ENCODE assay signal across 22 cellular contexts in genomic region chr1:98792123-98792522, GRCh38.
DNase-seq lines count a peak whose midpoint lies in the region; TF ChIP-seq lines count a peak whose summit lies in the region.
"Had no signal": no experiment of that assay in that cellular context is flagged by ENCODE, and none has a peak within 500 bp of the region (broad histone marks: within the 10 kb centered on the region; RNA-seq: fewer than 3 reads in every experiment).

No MANE protein-coding gene starts in this region.

- intact Hi-C loops in CD4-positive, alpha-beta memory T cell (cut with micrococcal nuclease): loop anchor here (5.0 kb wide), 1 partner anchor 895 kb away; no protein-coding TSS in a partner anchor
- intact Hi-C loops in esophagus squamous epithelium (cut with DNase I): no loop called here

- TF ChIP-seq CTCF in endodermal cell (conservative IDR thresholded peaks at IDR 0.05) (peak; percentile 25), esophagus squamous epithelium (IDR thresholded peaks at IDR 0.05) (no peak)

- H3K4me1 Mint-ChIP-seq in endodermal cell: peaks cover 9% of the 10 kb centered on the region
- H3K4me1 Mint-ChIP-seq in CD4-positive, alpha-beta memory T cell: peaks cover 11 to 20% (median 12%) of the 10 kb centered on the region in 4 donors

- no peaks in the 10 kb centered on the region for H3K79me1 ChIP-seq in neuronal stem cell (ENCODE audit: low read depth, low read length)

- H3K23ac ChIP-seq in neuronal stem cell (ENCODE audit: low read depth, low read length, poor library complexity): no peak overlapping the region

- peak; percentile 14 for DNase-seq in DMS 273 (lab: John Stamatoyannopoulos, UW; ENCODE audit: unreplicated experiment)
- DNase-seq in DMS 273 treated with DMSO at 0.1 percent for 48 hours (lab: John Stamatoyannopoulos, UW): no peak
- DNase-seq in SJCRH30: peak; percentile 9 to 35
- peak; percentile 50 for DNase-seq in endodermal cell
- DNase-seq in neuronal stem cell (ENCODE audit: low spot score): no peak
- DNase-seq in ureter (ENCODE audit: low spot score): no peak
- DNase-seq in CD4-positive, alpha-beta memory T cell: no peak
- DNase-seq in esophagus squamous epithelium (lab: John Stamatoyannopoulos, UW): no peak
- DNase-seq: activated CD4-positive, alpha-beta T cell treated with anti-CD3 and anti-CD28 coated beads for 36 hours; activated CD8-positive, alpha-beta memory T cell treated with anti-CD3 and anti-CD28 coated beads, Interleukin-2, amount 50 U/mL, for 48 hours; activated naive CD4-positive, alpha-beta T cell treated with anti-CD3 and anti-CD28 coated beads for 36 hours; CD8-positive, alpha-beta T cell; effector memory CD8-positive, alpha-beta T cell; Kasumi-1; left ventricle myocardium inferior; naive thymus-derived CD8-positive, alpha-beta T cell; NCI-H1436; NCI-H345; Right ventricle myocardium superior; stimulated activated naive CD8-positive, alpha-beta T cell treated with anti-CD3 and anti-CD28 coated beads, Interleukin-15, amount 100 ng/mL, for 72 hours; T-helper 2 cell had no signal

- no peak overlapping the region for H2BK12ac ChIP-seq in neuronal stem cell (ENCODE audit: low read length)

- POLR2A ChIA-PET in CD4-positive, alpha-beta memory T cell (lab: Charles Lee; ENCODE audit: partially characterized antibody): no interaction called here

- no peak for TF ChIP-seq POLR2A in esophagus squamous epithelium (IDR thresholded peaks at IDR 0.05)

- H4K8ac ChIP-seq in neuronal stem cell (ENCODE audit: low read depth, low read length): no peak overlapping the region

- no peak overlapping the region for H2BK15ac ChIP-seq in neuronal stem cell (ENCODE audit: low read length)

- no peaks in the 10 kb centered on the region for H3K9me3 ChIP-seq in SJCRH30 (replicated peaks)
- no peaks in the 10 kb centered on the region for H3K9me3 ChIP-seq in endodermal cell (ENCODE audit: control insufficient read depth, low read length)
- H3K9me3 ChIP-seq in neuronal stem cell (replicated peaks in 1 of 2; ENCODE audit: control insufficient read depth in 2 of 2, insufficient read depth in 1 of 2, low read depth in 1 of 2, low read length in 2 of 2): no peaks in the 10 kb centered on the region
- no peaks in the 10 kb centered on the region for H3K9me3 ChIP-seq in CD4-positive, alpha-beta memory T cell (ENCODE audit: control insufficient read depth in 1 of 2, low read length in 2 of 2)
- no peaks in the 10 kb centered on the region for H3K9me3 ChIP-seq in esophagus squamous epithelium

- no peak overlapping the region for H3K27ac Mint-ChIP-seq in endodermal cell
- H3K27ac Mint-ChIP-seq in CD4-positive, alpha-beta memory T cell: peak overlapping the region in 1 of 7 donors; percentile 4
- H3K27ac Mint-ChIP-seq: activated CD4-positive, alpha-beta T cell treated with anti-CD3 and anti-CD28 coated beads for 36 hours; activated naive CD4-positive, alpha-beta T cell treated with anti-CD3 and anti-CD28 coated beads for 36 hours; CD8-positive, alpha-beta T cell; effector memory CD8-positive, alpha-beta T cell had no signal

- H3K9ac ChIP-seq in endodermal cell (ENCODE audit: extremely low read depth, low read length, poor library complexity, severe bottlenecking): no peak overlapping the region
- H3K9ac ChIP-seq in neuronal stem cell (ENCODE audit: low read depth, low read length, poor library complexity): no peak overlapping the region

- H2AFZ ChIP-seq in neuronal stem cell (ENCODE audit: low read length): peak overlapping the region; percentile 46

- no peak overlapping the region for H3K18ac ChIP-seq in neuronal stem cell (ENCODE audit: low read length)

- 46% methylated on average over 1 of the region's 1 CpG; no CpG with 5 or more reads in 1 of the 2 experiments for WGBS in endodermal cell (ENCODE audit: insufficient coverage in 1 of 2, insufficient read length in 1 of 2), 2 experiments
- WGBS in neuronal stem cell (ENCODE audit: extremely low coverage in 2 of 2, insufficient read length in 2 of 2, insufficient replicate concordance in 1 of 2), 2 donors: no CpG with 5 or more reads among the region's 1 CpG
- 8 to 13% methylated on average over 1 of the region's 1 CpG for WGBS in esophagus squamous epithelium, 2 donors

- H2BK5ac ChIP-seq in neuronal stem cell (ENCODE audit: low read length): no peak overlapping the region

- no peak overlapping the region for H2BK120ac ChIP-seq in neuronal stem cell (ENCODE audit: low read depth, low read length)

- no peak overlapping the region for H3K4me2 ChIP-seq in neuronal stem cell (ENCODE audit: insufficient read depth, low read length, poor library complexity, severe bottlenecking)

- peaks cover 7% of the 10 kb centered on the region for H3K9me3 Mint-ChIP-seq in endodermal cell
- peaks cover 0 to under 1% (median 0%) of the 10 kb centered on the region in 8 donors for H3K9me3 Mint-ChIP-seq in CD4-positive, alpha-beta memory T cell
- H3K9me3 Mint-ChIP-seq: activated naive CD4-positive, alpha-beta T cell treated with anti-CD3 and anti-CD28 coated beads for 36 hours; CD8-positive, alpha-beta T cell; effector memory CD8-positive, alpha-beta T cell had no signal

- no peak overlapping the region for H3K4me3 Mint-ChIP-seq in endodermal cell
- H3K4me3 Mint-ChIP-seq in CD4-positive, alpha-beta memory T cell: no peak overlapping the region
- H3K4me3 Mint-ChIP-seq: activated CD4-positive, alpha-beta T cell treated with anti-CD3 and anti-CD28 coated beads for 36 hours; activated naive CD4-positive, alpha-beta T cell treated with anti-CD3 and anti-CD28 coated beads for 36 hours; CD8-positive, alpha-beta T cell; effector memory CD8-positive, alpha-beta T cell; naive thymus-derived CD8-positive, alpha-beta T cell; stimulated activated naive CD8-positive, alpha-beta T cell treated with anti-CD3 and anti-CD28 coated beads, Interleukin-15, amount 100 ng/mL, for 72 hours had no signal

- peaks cover 36% of the 10 kb centered on the region for H3K27me3 Mint-ChIP-seq in endodermal cell (ENCODE audit: insufficient read depth)
- H3K27me3 Mint-ChIP-seq in CD4-positive, alpha-beta memory T cell: no peaks in the 10 kb centered on the region
- H3K27me3 Mint-ChIP-seq: activated CD4-positive, alpha-beta T cell treated with anti-CD3 and anti-CD28 coated beads for 36 hours had no signal

- H4K91ac ChIP-seq in neuronal stem cell (ENCODE audit: low read depth, low read length, poor library complexity): no peak overlapping the region

- CTCF ChIA-PET in CD4-positive, alpha-beta memory T cell (lab: Charles Lee; ENCODE audit: partially characterized antibody): interaction anchor here (0.8 to 3.6 kb wide), 3 partner anchors 390 to 689 kb away, joined by 3 to 40 read pairs (median 22); no protein-coding TSS in a partner anchor

- no peak overlapping the region for H3K27ac ChIP-seq in SJCRH30
- H3K27ac ChIP-seq in endodermal cell (ENCODE audit: low read depth, low read length): no peak overlapping the region
- no peak overlapping the region for H3K27ac ChIP-seq in neuronal stem cell (replicated peaks; ENCODE audit: low read length)
- no peak overlapping the region for H3K27ac ChIP-seq in CD4-positive, alpha-beta memory T cell (ENCODE audit: low read depth, low read length)
- no peak overlapping the region for H3K27ac ChIP-seq in esophagus squamous epithelium
- H3K27ac ChIP-seq: 22Rv1, left ventricle myocardium inferior had no signal

- H3K4me1 ChIP-seq in SJCRH30 (0 out of 2 replicates have a peak, but pooled peaks cover 3% of the 10 kb centered on the region), endodermal cell (ENCODE audit: control insufficient read depth, insufficient read depth, low read length) (no peaks in the 10 kb centered on the region), neuronal stem cell (ENCODE audit: control insufficient read depth in 2 of 2, insufficient read depth in 1 of 2, low read depth in 1 of 2, low read length in 2 of 2) (no peaks in the 10 kb centered on the region), esophagus squamous epithelium (no peaks in the 10 kb centered on the region)
- H3K4me1 ChIP-seq in CD4-positive, alpha-beta memory T cell (ENCODE audit: insufficient read depth, low read length): peaks cover 5% of the 10 kb centered on the region
- H3K4me1 ChIP-seq: left ventricle myocardium inferior had no signal

- no peak overlapping the region for H2AK5ac ChIP-seq in neuronal stem cell (ENCODE audit: low read depth, low read length)

- no peak overlapping the region for H3K4ac ChIP-seq in neuronal stem cell (ENCODE audit: low read length)

- H3K14ac ChIP-seq in neuronal stem cell (ENCODE audit: low read length): no peak overlapping the region

- H3K4me3 ChIP-seq in SJCRH30 (no peak overlapping the region), endodermal cell (ENCODE audit: low read length) (no peak overlapping the region), neuronal stem cell (ENCODE audit: low read length in 2 of 2) (no peak overlapping the region), esophagus squamous epithelium (no peak overlapping the region)
- no peak overlapping the region for H3K4me3 ChIP-seq in CD4-positive, alpha-beta memory T cell (ENCODE audit: low read length in 2 of 2)
- H3K4me3 ChIP-seq: left ventricle myocardium inferior had no signal

- no peaks in the 10 kb centered on the region for H3K36me3 ChIP-seq in SJCRH30
- H3K36me3 ChIP-seq in endodermal cell (ENCODE audit: control insufficient read depth, insufficient read depth, low read length): no peaks in the 10 kb centered on the region
- no peaks in the 10 kb centered on the region for H3K36me3 ChIP-seq in neuronal stem cell (replicated peaks in 1 of 2; ENCODE audit: control insufficient read depth in 2 of 2, insufficient read depth in 2 of 2, low read length in 2 of 2)
- H3K36me3 ChIP-seq in CD4-positive, alpha-beta memory T cell (ENCODE audit: insufficient read depth, low read length): no peaks in the 10 kb centered on the region
- no peaks in the 10 kb centered on the region for H3K36me3 ChIP-seq in esophagus squamous epithelium
- H3K36me3 ChIP-seq: left ventricle myocardium inferior had no signal

- no peaks in the 10 kb centered on the region for H3K27me3 ChIP-seq in SJCRH30
- peaks cover 17% of the 10 kb centered on the region for H3K27me3 ChIP-seq in endodermal cell (ENCODE audit: control insufficient read depth, insufficient read depth, low read length, poor library complexity, severe bottlenecking)
- no peaks in the 10 kb centered on the region for H3K27me3 ChIP-seq in neuronal stem cell (ENCODE audit: control insufficient read depth in 3 of 3, insufficient read depth in 3 of 3, low read depth in 1 of 3, low read length in 3 of 3)
- H3K27me3 ChIP-seq in CD4-positive, alpha-beta memory T cell (ENCODE audit: insufficient read depth, low read length): no peaks in the 10 kb centered on the region
- H3K27me3 ChIP-seq in esophagus squamous epithelium: no peaks in the 10 kb centered on the region

- H3K36me3 Mint-ChIP-seq in endodermal cell (ENCODE audit: low read depth): peaks cover 2% of the 10 kb centered on the region
- H3K36me3 Mint-ChIP-seq in CD4-positive, alpha-beta memory T cell: no peaks in the 10 kb centered on the region
- H3K36me3 Mint-ChIP-seq: CD8-positive, alpha-beta T cell; naive thymus-derived CD8-positive, alpha-beta T cell had no signal

Comparison
In these comparisons a context has a peak if more than half of its experiments do, and no peak if none do; other contexts are left out.
1. DNase-seq: peak in DMS 273 (single experiment), SJCRH30 (2 of 2) and endodermal cell (single experiment); none in DMS 273 treated with DMSO at 0.1 percent for 48 hours (single experiment), neuronal stem cell (single experiment), ureter (single experiment), CD4-positive, alpha-beta memory T cell (0 of 5) and esophagus squamous epithelium (single experiment).